ENCODE assay signal across 12 cellular contexts in genomic region chr21:46109251-46110221, GRCh38. TPM values are rescaled to one million over a fixed set of nuclear protein-coding genes. Genes with fewer than 3 reads are reported as not detected.
DNase-seq lines count a peak whose midpoint lies in the region; ATAC-seq and TF ChIP-seq lines count a peak whose summit lies in the region.
"Had no signal": no experiment of that assay in that cellular context is flagged by ENCODE, and none has a peak within 500 bp of the region (broad histone marks: within the 10 kb centered on the region; RNA-seq: fewer than 3 reads in every experiment).

No MANE protein-coding gene starts in this region.

- no TSS peak for BruUV-seq in PC-3 (replicated peaks; lab: Mats Ljungman, UMichigan)

- no peaks in the 10 kb centered on the region for H3F3A ChIP-seq in PC-3 (ENCODE audit: low read length, unreplicated experiment)

- H3K4me2 ChIP-seq in PC-3 (ENCODE audit: low read length) = no peak overlapping the region

- CTCF ChIA-PET in PC-3 (lab: Charles Lee) = no interaction called here

- H4K20me1 ChIP-seq in PC-3 (ENCODE audit: low read length) = peaks cover 10% of the 10 kb centered on the region; the same call in 1 of the 2 replicates

- ATAC-seq in PC-3 (0 out of 2 replicates have a peak, but pooled peaks have one; percentile 39), Right ventricle myocardium superior (ENCODE audit: poor library complexity) (peak; percentile 32)
- ATAC-seq: naive thymus-derived CD4-positive, alpha-beta T cell had no signal

- intact Hi-C loops in PC-3 (cut with micrococcal nuclease) = no loop called here
- intact Hi-C loops in Right ventricle myocardium superior (cut with DNase I) = no loop called here
- intact Hi-C loops in posterior cingulate gyrus (cut with DNase I) = no loop called here

- H3K79me2 ChIP-seq in PC-3 (ENCODE audit: low read length) = peaks cover 67% of the 10 kb centered on the region

- H3K4me3 ChIP-seq in PC-3 (ENCODE audit: low read length) = no peak overlapping the region
- H3K4me3 ChIP-seq: SJSA1 had no signal

- peak; percentile 1 for DNase-seq in AG08395 (ENCODE audit: low spot score)
- DNase-seq in PC-3 = no peak
- DNase-seq in Right ventricle myocardium superior = no peak
- peak in 8 of 10 donors; percentile 3 to 80 (median 12) for DNase-seq in posterior cingulate gyrus
- DNase-seq in HPDE6-E6E7 (ENCODE audit: extremely low spot score) = no peak
- DNase-seq in hepatic stellate cell (ENCODE audit: low spot score) = no peak
- DNase-seq in HUDEP-2 (lab: John Stamatoyannopoulos, UW; ENCODE audit: unreplicated experiment in 76 of 76) = no peak
- DNase-seq in activated CD4-positive, alpha-beta T cell treated with anti-CD3 and anti-CD28 coated beads, Interleukin-2, amount 50 U/mL, for 4 hours = no peak
- DNase-seq: NCI-H1694 had no signal

- H3K36me3 ChIP-seq in PC-3 (ENCODE audit: low read depth, low read length) = peaks cover 42% of the 10 kb centered on the region

- TF ChIP-seq CTCF in PC-3 (conservative IDR thresholded peaks at IDR 0.05; ENCODE audit: low read depth, low read length) = no peak

- no peaks in the 10 kb centered on the region for H3K9me2 ChIP-seq in PC-3 (replicated peaks; ENCODE audit: low read length)

- no peak overlapping the region for H3K27ac ChIP-seq in PC-3 (ENCODE audit: low read length)
- H3K27ac ChIP-seq: SJSA1, VCaP had no signal

- H2AFZ ChIP-seq in PC-3 (ENCODE audit: low read length) = no peak overlapping the region

- no peaks in the 10 kb centered on the region for H3K27me3 ChIP-seq in PC-3 (ENCODE audit: low read length)
- H3K27me3 ChIP-seq: SJSA1 had no signal

- H3K9ac ChIP-seq in PC-3 (ENCODE audit: low read length) = no peak overlapping the region

- H3K9me3 ChIP-seq in PC-3 (ENCODE audit: low read length) = no peaks in the 10 kb centered on the region

- POLR2A ChIA-PET in PC-3 (lab: Charles Lee; ENCODE audit: unreplicated experiment) = no interaction called here

- no peaks in the 10 kb centered on the region for H3K4me1 ChIP-seq in PC-3 (ENCODE audit: insufficient read depth, low read length)
- H3K4me1 ChIP-seq: SJSA1 had no signal

RNA-seq across cellular contexts. Expression of gene COL6A2, which starts 11.6 kb away (rescaled TPM):
- total RNA-seq in PC-3 (2014; rRNA removed) = 521 and 654 TPM in 2 replicates
- total RNA-seq in Right ventricle myocardium superior = 191 TPM

RNA-seq across cellular contexts. Expression of gene FTCD, which starts 45.8 kb away (rescaled TPM):
- 0.40 and 0.58 TPM in 2 replicates for total RNA-seq in PC-3 (2014; rRNA removed)
- total RNA-seq in Right ventricle myocardium superior = 1.9 TPM
- total RNA-seq: SJSA1 had no signal

Comparison
In these comparisons a context has a peak if more than half of its experiments do, and no peak if none do; other contexts are left out.
1. DNase-seq: peak in AG08395 (single experiment) and posterior cingulate gyrus (8 of 10); none in PC-3 (single experiment), Right ventricle myocardium superior (single experiment), HPDE6-E6E7 (single experiment), hepatic stellate cell (single experiment), HUDEP-2 (0 of 76) and activated CD4-positive, alpha-beta T cell treated with anti-CD3 and anti-CD28 coated beads, Interleukin-2, amount 50 U/mL, for 4 hours (0 of 2).